Comparison of ENCODE assay signal across 8 cellular contexts in genomic region chr15:73632670-73633058, GRCh38. TPM values are rescaled to one million over a fixed set of nuclear protein-coding genes. Genes with fewer than 3 reads are reported as not detected.
DNase-seq lines count a peak whose midpoint lies in the region; ATAC-seq and TF ChIP-seq lines count a peak whose summit lies in the region.

No MANE protein-coding gene starts in this region.

- peaks cover 80% of the 10 kb centered on the region for H3K4me1 Mint-ChIP-seq in chondrocyte (ENCODE audit: low read depth)

- H3K27me3 Mint-ChIP-seq in chondrocyte (ENCODE audit: low read depth), result no peaks in the 10 kb centered on the region

- TF ChIP-seq CTCF in OCI-LY3 (IDR thresholded peaks at IDR 0.05; ENCODE audit: low read depth, low read length) (no peak), chondrocyte (IDR thresholded peaks at IDR 0.05) (no peak)

- H3K4me2 ChIP-seq in OCI-LY3 (ENCODE audit: low read length), result peak overlapping the region; percentile 97

- H3K9me3 Mint-ChIP-seq in chondrocyte (ENCODE audit: low read depth), result no peaks in the 10 kb centered on the region

- 0% methylated on average over 20 to 28 of the region's 40 CpGs for WGBS in mesodermal cell (ENCODE audit: insufficient coverage in 2 of 2), 2 experiments

- no peaks in the 10 kb centered on the region for H3K9me3 ChIP-seq in OCI-LY3 (ENCODE audit: insufficient read depth, low read length)
- H3K9me3 ChIP-seq in mesodermal cell (ENCODE audit: control insufficient read depth, low read length), result no peaks in the 10 kb centered on the region

- H3K36me3 ChIP-seq in OCI-LY3 (replicated peaks; ENCODE audit: low read depth, low read length) (no peaks in the 10 kb centered on the region), mesodermal cell (ENCODE audit: control insufficient read depth, insufficient read depth, low read length) (no peaks in the 10 kb centered on the region)

- H3K4me3 Mint-ChIP-seq in chondrocyte (ENCODE audit: unreplicated experiment), result peak overlapping the region; percentile 85

- H2AFZ ChIP-seq in OCI-LY3 (ENCODE audit: low read depth, low read length), result no peak overlapping the region

- H3K4me1 ChIP-seq in OCI-LY3 (ENCODE audit: low read length), result peaks cover 26% of the 10 kb centered on the region
- peaks cover 32% of the 10 kb centered on the region for H3K4me1 ChIP-seq in mesodermal cell (ENCODE audit: control insufficient read depth, insufficient read depth, low read length, poor library complexity, severe bottlenecking)

- H3K27ac ChIP-seq in OCI-LY3 (ENCODE audit: low read length), result no peak overlapping the region
- peak overlapping the region; percentile 57 for H3K27ac ChIP-seq in mesodermal cell (ENCODE audit: low read depth, low read length, severe bottlenecking)

- ATAC-seq in GM19463 (IDR thresholded peaks at IDR 0.05; ENCODE audit: unreplicated experiment), result no peak

- peaks cover 9% of the 10 kb centered on the region; the same call in 1 of the 2 replicates for H3K27me3 ChIP-seq in OCI-LY3 (ENCODE audit: low read depth, low read length)

- H3K4me3 ChIP-seq in OCI-LY3 (ENCODE audit: low read length) (peak overlapping the region; percentile 88), mesodermal cell (ENCODE audit: extremely low read depth, insufficient read depth, low read length, poor library complexity, severe bottlenecking) (peak overlapping the region; percentile 89)

- H4K20me1 ChIP-seq in OCI-LY3 (ENCODE audit: insufficient read depth, low read length), result peaks cover 43% of the 10 kb centered on the region

- peak; percentile 23 for DNase-seq in activated gamma-delta T cell treated with Interleukin-2 at 50 U/mL for 16 hours
- no peak for DNase-seq in activated gamma-delta T cell (lab: John Stamatoyannopoulos, UW)
- peak; percentile 93 for DNase-seq in chondrocyte (ENCODE audit: low spot score)
- no peak for DNase-seq in DMS153 (lab: John Stamatoyannopoulos, UW)
- no peak for DNase-seq in NCI-H2196 treated with DMSO at 0.1 percent for 48 hours (lab: John Stamatoyannopoulos, UW; ENCODE audit: unreplicated experiment)

- no peaks in the 10 kb centered on the region for H3K36me3 Mint-ChIP-seq in chondrocyte (ENCODE audit: low read depth)

- H3K9ac ChIP-seq in OCI-LY3 (ENCODE audit: low read length), result peak overlapping the region; percentile 74

- H3K27ac Mint-ChIP-seq in chondrocyte (ENCODE audit: unreplicated experiment), result peak overlapping the region; percentile 93

- H3K79me2 ChIP-seq in OCI-LY3 (ENCODE audit: low read length), result peaks cover 53% of the 10 kb centered on the region

RNA-seq across cellular contexts. Expression of gene NPTN, which starts 0.5 kb away (rescaled TPM):
- 232 to 256 TPM (median 252 TPM) in 3 replicates for total RNA-seq in chondrocyte
- polyA plus RNA-seq in mesodermal cell (2013, experiment 1 of 2), result 148 TPM
- 150 TPM for polyA plus RNA-seq in mesodermal cell (2013, experiment 2 of 2)

RNA-seq across cellular contexts. Expression of gene CD276, which starts 51.5 kb away (rescaled TPM):
- total RNA-seq in chondrocyte, result 157 to 196 TPM (median 192 TPM) in 3 replicates
- 267 TPM for polyA plus RNA-seq in mesodermal cell (2013, experiment 1 of 2)
- 234 TPM for polyA plus RNA-seq in mesodermal cell (2013, experiment 2 of 2)

Comparison
In these comparisons a context has a peak if more than half of its experiments do, and no peak if none do; other contexts are left out.
1. DNase-seq: peak in activated gamma-delta T cell treated with Interleukin-2 at 50 U/mL for 16 hours (single experiment) and chondrocyte (single experiment); none in activated gamma-delta T cell (single experiment), DMS153 (single experiment) and NCI-H2196 treated with DMSO at 0.1 percent for 48 hours (single experiment).